Comparison of ENCODE assay signal across 8 cellular contexts in the genomic region with DNA sequence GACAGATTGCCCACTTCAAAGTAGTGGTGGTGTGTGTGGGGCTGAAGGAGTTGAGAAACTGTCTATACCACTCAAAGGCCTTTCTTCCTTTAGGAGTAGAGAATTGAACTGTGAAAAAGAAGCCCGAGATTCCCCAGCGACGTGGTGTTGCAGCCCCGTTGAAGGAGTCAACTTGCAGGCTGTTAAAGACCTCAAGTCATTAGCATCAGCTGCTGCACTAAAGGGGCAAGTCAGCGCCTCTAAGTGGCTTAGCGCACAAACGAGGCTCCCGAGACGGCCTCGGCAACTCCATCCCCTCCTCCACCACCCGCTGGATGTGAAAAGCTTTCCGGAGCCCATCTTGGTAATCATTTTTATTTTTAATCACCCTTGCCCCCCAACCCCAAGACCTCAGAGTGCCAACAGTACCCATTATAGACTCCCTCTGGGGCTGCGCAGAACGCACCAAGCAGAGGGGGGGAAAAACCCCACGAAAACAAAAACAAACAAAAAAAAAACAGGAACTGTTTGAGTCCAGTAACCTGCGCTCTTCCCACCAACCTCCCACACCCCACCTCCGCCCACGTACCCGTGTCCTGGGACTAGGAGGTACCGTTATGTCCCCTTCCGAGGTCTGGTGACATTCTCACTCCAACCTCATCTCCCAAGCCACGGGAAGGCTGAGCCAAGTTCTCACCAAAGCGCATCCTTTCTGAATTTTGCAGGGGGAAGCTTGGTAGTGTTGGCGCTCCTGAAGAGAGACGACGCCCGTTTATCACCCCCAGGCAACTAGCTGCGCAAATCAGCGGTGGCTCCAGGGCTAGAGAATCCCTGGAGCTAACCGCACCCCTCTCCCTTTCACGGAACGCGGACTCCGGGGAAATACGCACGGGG. TPM values are rescaled to one million over a fixed set of nuclear protein-coding genes. Genes with fewer than 3 reads are reported as not detected.
DNase-seq lines count a peak whose midpoint lies in the region; ATAC-seq, FAIRE-seq and TF ChIP-seq lines count a peak whose summit lies in the region.

No MANE protein-coding gene starts in this region.

- TF ChIP-seq RAD21 in K562 (CRISPR knock-in tag; conservative IDR thresholded peaks at IDR 0.05 in 1 of 2, IDR thresholded peaks at IDR 0.05 in 1 of 2) = no peak

- peaks cover 0 to 33% (median 6%) of the 10 kb centered on the region in 11 experiments; a peak in 11 of 22 replicates for H4K20me1 ChIP-seq in BLaER1 treated with 17β-estradiol and CSF1 and Interleukin-3, amounts not matched to agents 10 nM and 100 nM
- H4K20me1 ChIP-seq in K562 (replicated peaks; ENCODE audit: control insufficient read depth, insufficient read depth, low read length) = no peaks in the 10 kb centered on the region

- H3K9me3 ChIP-seq in BLaER1 treated with 17β-estradiol and CSF1 and Interleukin-3, amounts not matched to agents 10 nM and 100 nM (replicated peaks in 1 of 11) = no peaks in the 10 kb centered on the region
- H3K9me3 ChIP-seq in K562 (replicated peaks; ENCODE audit: control insufficient read depth, insufficient read depth, low read depth, low read length) = no peaks in the 10 kb centered on the region; the same call in 1 of the 2 replicates
- H3K9me3 ChIP-seq in naive thymus-derived CD4-positive, alpha-beta T cell (ENCODE audit: control insufficient read depth in 2 of 3, low read length in 3 of 3) = no peaks in the 10 kb centered on the region

- H3K36me3 ChIP-seq in BLaER1 treated with 17β-estradiol and CSF1 and Interleukin-3, amounts not matched to agents 10 nM and 100 nM = peaks cover 0 to 22% (median 0%) of the 10 kb centered on the region in 11 experiments; a peak in 6 of 22 replicates
- no peaks in the 10 kb centered on the region for H3K36me3 ChIP-seq in K562 (ENCODE audit: control insufficient read depth, insufficient read depth, low read length)
- no peaks in the 10 kb centered on the region for H3K36me3 ChIP-seq in naive thymus-derived CD4-positive, alpha-beta T cell (ENCODE audit: control insufficient read depth in 2 of 3, insufficient read depth in 3 of 3, low read length in 3 of 3)

- WGBS in K562 (ENCODE audit: insufficient coverage, low coverage, missing lambda C conversion rate) = 84% methylated on average over 24 of the region's 36 CpGs

- H3K4me3 ChIP-seq in BLaER1 treated with 17β-estradiol and CSF1 and Interleukin-3, amounts not matched to agents 10 nM and 100 nM = peak overlapping the region; percentile 59 to 71 (median 65)
- H3K4me3 ChIP-seq in K562 = no peak overlapping the region
- H3K4me3 ChIP-seq in naive thymus-derived CD4-positive, alpha-beta T cell (ENCODE audit: low read length) = peak overlapping the region; percentile 32

- peak; percentile 24 for DNase-seq in HEK293T (ENCODE audit: extremely low spot score)
- no peak for DNase-seq in K562 (ENCODE audit: extremely low read depth in 1 of 4, low spot score in 3 of 4)
- DNase-seq in naive thymus-derived CD4-positive, alpha-beta T cell = peak in 1 of 9 donors; percentile 16
- DNase-seq in NCI-H510A treated with DMSO at 0.1 percent for 48 hours (lab: John Stamatoyannopoulos, UW) = no peak
- no peak for DNase-seq in SW 1271 (lab: John Stamatoyannopoulos, UW)
- no peak for DNase-seq in mucosa of gallbladder (ENCODE audit: low spot score)

- no peak for TF ChIP-seq CTCF in K562 (IDR thresholded peaks at IDR 0.05 in 2 of 3, conservative IDR thresholded peaks at IDR 0.05 in 1 of 3; ENCODE audit: insufficient read depth in 2 of 3, low read depth in 1 of 3, low read length in 3 of 3)

- no peak overlapping the region for H2AFZ ChIP-seq in K562 (ENCODE audit: low read depth, low read length)

- H3K27ac Mint-ChIP-seq in naive thymus-derived CD4-positive, alpha-beta T cell = peak overlapping the region in 2 of 9 donors; percentile 20 to 67

- TF ChIP-seq POLR2A in K562 (conservative IDR thresholded peaks at IDR 0.05) = no peak

- BruUV-seq in K562 (replicated peaks; lab: Mats Ljungman, UMichigan) = no TSS peak

- H3K27ac ChIP-seq in BLaER1 treated with 17β-estradiol and CSF1 and Interleukin-3, amounts not matched to agents 10 nM and 100 nM = peak overlapping the region; percentile 63 to 77 (median 73)
- no peak overlapping the region for H3K27ac ChIP-seq in K562 (ENCODE audit: extremely low read depth, low read depth, low read length)
- H3K27ac ChIP-seq in naive thymus-derived CD4-positive, alpha-beta T cell (ENCODE audit: low read depth, low read length) = no peak overlapping the region

- no peaks in the 10 kb centered on the region for H3K9me3 Mint-ChIP-seq in naive thymus-derived CD4-positive, alpha-beta T cell

- no peak for FAIRE-seq in K562 (lab: Jason Lieb, UNC)

- CTCF ChIA-PET in HEK293T (lab: Yijun Ruan, JAX) (interaction anchor here (0.6 to 1.9 kb wide), 5 partner anchors 10 to 199 kb away, joined by 3 to 7 read pairs (median 6); no protein-coding TSS in a partner anchor), K562 (lab: Yijun Ruan, JAX; ENCODE audit: low intra/inter-chr PET ratio) (no interaction called here)
- CTCF ChIA-PET in naive thymus-derived CD4-positive, alpha-beta T cell (lab: Charles Lee) = interaction anchor here (0.6 to 2.4 kb wide), 7 partner anchors 9 to 71 kb away, joined by 3 to 8 read pairs (median 4); no protein-coding TSS in a partner anchor

- no peaks in the 10 kb centered on the region for H3K79me2 ChIP-seq in K562 (ENCODE audit: control insufficient read depth, insufficient read depth, low read length)

- peaks cover 33 to 82% (median 43%) of the 10 kb centered on the region in 5 donors for H3K27me3 Mint-ChIP-seq in naive thymus-derived CD4-positive, alpha-beta T cell

- TF ChIP-seq EP300 in K562 (IDR thresholded peaks at IDR 0.05; ENCODE audit: low read length) = no peak

- peak overlapping the region; percentile 62 to 84 (median 77) for H3K9ac ChIP-seq in BLaER1 treated with 17β-estradiol and CSF1 and Interleukin-3, amounts not matched to agents 10 nM and 100 nM
- H3K9ac ChIP-seq in K562 (ENCODE audit: insufficient read depth in 1 of 2, low read depth in 2 of 2, low read length in 2 of 2) = no peak overlapping the region

- no peak for ATAC-seq in K562
- no peak for ATAC-seq in naive thymus-derived CD4-positive, alpha-beta T cell
- ATAC-seq in HG03196 (IDR thresholded peaks at IDR 0.05; ENCODE audit: unreplicated experiment) = no peak

- H3K4me2 ChIP-seq in BLaER1 treated with 17β-estradiol and CSF1 and Interleukin-3, amounts not matched to agents 10 nM and 100 nM = peak overlapping the region; percentile 87 to 99 (median 95)
- no peak overlapping the region for H3K4me2 ChIP-seq in K562 (ENCODE audit: insufficient read depth, low read length)

- H3K36me3 Mint-ChIP-seq in naive thymus-derived CD4-positive, alpha-beta T cell = peaks cover 0 to 36% (median 15%) of the 10 kb centered on the region in 5 donors

- in situ Hi-C loops in K562 (cut with MboI) = no loop called here

- H3K27me3 ChIP-seq in BLaER1 treated with 17β-estradiol and CSF1 and Interleukin-3, amounts not matched to agents 10 nM and 100 nM = peaks cover 17 to 78% (median 67%) of the 10 kb centered on the region in 11 experiments; a peak in 21 of 22 replicates
- H3K27me3 ChIP-seq in K562 (ENCODE audit: control insufficient read depth in 2 of 2, insufficient read depth in 2 of 2, low read length in 2 of 2) = no peaks in the 10 kb centered on the region
- H3K27me3 ChIP-seq in naive thymus-derived CD4-positive, alpha-beta T cell (ENCODE audit: control insufficient read depth in 2 of 2, insufficient read depth in 2 of 2, low read length in 2 of 2) = no peaks in the 10 kb centered on the region

- H3K9me1 ChIP-seq in K562 (ENCODE audit: control insufficient read depth, insufficient read depth, low read length) = no peaks in the 10 kb centered on the region

- H3K4me3 Mint-ChIP-seq in naive thymus-derived CD4-positive, alpha-beta T cell = peak overlapping the region; percentile 51 to 89 (median 80)

- H3K4me1 Mint-ChIP-seq in naive thymus-derived CD4-positive, alpha-beta T cell = peaks cover 22 to 40% (median 31%) of the 10 kb centered on the region in 7 donors

- H3K4me1 ChIP-seq in BLaER1 treated with 17β-estradiol and CSF1 and Interleukin-3, amounts not matched to agents 10 nM and 100 nM = peaks cover 37 to 80% (median 50%) of the 10 kb centered on the region in 10 experiments
- H3K4me1 ChIP-seq in K562 (replicated peaks in 1 of 2; ENCODE audit: control insufficient read depth in 2 of 2, insufficient read depth in 2 of 2, low read length in 2 of 2) = peaks cover 0 to 2% of the 10 kb centered on the region in 2 experiments; a peak in 1 of 5 replicates
- peaks cover 6 to 12% of the 10 kb centered on the region in 2 donors for H3K4me1 ChIP-seq in naive thymus-derived CD4-positive, alpha-beta T cell (ENCODE audit: control insufficient read depth in 2 of 2, insufficient read depth in 2 of 2, low read length in 2 of 2)

- intact Hi-C loops in K562 (cut with micrococcal nuclease) = no loop called here
- intact Hi-C loops in naive thymus-derived CD4-positive, alpha-beta T cell (cut with micrococcal nuclease) = loop anchor here in 1 of 2 donors (1.0 kb wide), 1 partner anchor 11 kb away; no protein-coding TSS in a partner anchor

- POLR2A ChIA-PET in HEK293T (lab: Yijun Ruan, JAX) (interaction anchor here (0.7 to 0.9 kb wide), 4 partner anchors 9 to 111 kb away, joined by 3 to 5 read pairs (median 3); no protein-coding TSS in a partner anchor), K562 (lab: Yijun Ruan, JAX) (interaction anchor here (1.2 kb wide), 1 partner anchor 10 kb away, joined by 3 read pairs; no protein-coding TSS in a partner anchor)
- POLR2A ChIA-PET in naive thymus-derived CD4-positive, alpha-beta T cell (lab: Charles Lee) = interaction anchor here (0.6 to 1.2 kb wide), 3 partner anchors 69 to 100 kb away, joined by 3 to 4 read pairs (median 4); no protein-coding TSS in a partner anchor

RNA-seq across cellular contexts. Expression of a gene that starts 0.8 kb away (rescaled TPM):
- not detected in 2 replicates for total RNA-seq in K562 (2011; cell fraction: chromatin; rRNA removed; ENCODE audit: low replicate concordance)
- not detected in 2 replicates for total RNA-seq in K562 (2011; cell fraction: nucleolus; rRNA removed)
- not detected in 2 replicates for total RNA-seq in K562 (2011; cell fraction: nucleoplasm; rRNA removed)
- total RNA-seq in K562 (2014; rRNA removed) (not detected in 2 replicates), K562 (2014; rRNA removed; fragmentation: Illumina TruSeq; extraction: Trizol) (not detected in 2 replicates), K562 (2015; rRNA removed; fragmentation: Illumina TruSeq; extraction: Trizol) (not detected in 2 replicates), K562 (2021) (0.07 and 0.40 TPM in 2 replicates), mucosa of gallbladder (4.1 TPM)
- polyA plus RNA-seq in K562 (2011; rRNA removed) (not detected in 2 replicates), K562 (2014; fragmentation: Illumina TruSeq; extraction: Trizol) (not detected in 2 replicates), K562 (2014; fragmentation: Nextera tagmentation; extraction: Ambion mirVana) (not detected), K562 (2014; rRNA removed) (not detected in 2 replicates)
- not detected in 2 replicates for polyA plus RNA-seq in K562 (2011; cell fraction: cytosol; rRNA removed)
- not detected in 2 replicates for polyA plus RNA-seq in K562 (2011; cell fraction: nucleus; rRNA removed)
- not detected in 2 replicates for polyA plus RNA-seq in K562 (2012)
- not detected in 2 replicates for polyA minus RNA-seq in K562 (2011; rRNA and poly(A)+ RNA removed)
- polyA minus RNA-seq in K562 (2011; cell fraction: cytosol; rRNA and poly(A)+ RNA removed) = not detected in 2 replicates
- polyA minus RNA-seq in K562 (2011; cell fraction: nucleus; rRNA and poly(A)+ RNA removed) = not detected in 2 replicates
- 10 to 100 TPM in 3 of 5 experiments, 1 to 10 TPM in 2; 4.2 to 13.7 (median 10.4) TPM for total RNA-seq in naive thymus-derived CD4-positive, alpha-beta T cell
- polyA plus RNA-seq in naive thymus-derived CD4-positive, alpha-beta T cell = 1 to 10 TPM; 1.3 to 2.5 TPM

Comparison
In these comparisons a context has a peak if more than half of its experiments do, and no peak if none do; other contexts are left out.
1. H3K27ac ChIP-seq: peak in BLaER1 treated with 17β-estradiol and CSF1 and Interleukin-3, amounts not matched to agents 10 nM and 100 nM (11 of 11); none in K562 (single experiment) and naive thymus-derived CD4-positive, alpha-beta T cell (single experiment).
2. H3K9ac ChIP-seq: peak in BLaER1 treated with 17β-estradiol and CSF1 and Interleukin-3, amounts not matched to agents 10 nM and 100 nM (11 of 11); none in K562 (0 of 2).